ENCODE assay signal across 10 cellular contexts in the genomic region with DNA sequence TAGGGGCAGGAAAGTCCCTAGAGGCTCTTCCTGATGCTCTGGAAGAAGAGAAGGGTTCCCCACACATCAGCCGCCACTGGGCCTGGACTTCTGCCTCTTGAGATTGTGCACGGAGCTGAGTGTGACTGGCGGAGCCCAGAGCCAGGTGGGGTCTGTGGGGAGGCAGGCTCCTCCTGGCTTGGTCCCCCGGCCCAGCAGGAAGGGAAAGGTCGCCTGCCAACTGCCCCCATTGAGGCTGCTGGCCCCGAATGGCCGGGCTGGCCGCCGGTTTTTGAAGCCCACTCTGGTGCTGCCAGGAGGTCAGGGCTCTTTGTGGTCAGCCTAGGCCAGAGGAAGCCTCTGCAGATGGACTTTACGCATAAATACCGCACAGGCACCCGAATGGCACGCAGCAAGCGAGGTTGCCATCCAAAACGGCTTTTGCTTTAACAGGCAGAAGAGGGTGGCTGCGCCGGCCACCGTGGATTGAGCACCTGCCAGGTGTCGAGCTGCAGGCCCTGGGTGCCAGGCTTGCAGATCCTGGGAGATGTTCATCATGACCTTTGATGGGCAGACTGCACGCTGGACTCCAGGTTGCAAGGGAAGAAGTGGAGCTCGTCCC. TPM values are rescaled to one million over a fixed set of nuclear protein-coding genes. Genes with fewer than 3 reads are reported as not detected.
DNase-seq lines count a peak whose midpoint lies in the region; ATAC-seq and TF ChIP-seq lines count a peak whose summit lies in the region.
"Had no signal": no experiment of that assay in that cellular context is flagged by ENCODE, and none has a peak within 500 bp of the region (broad histone marks: within the 10 kb centered on the region; RNA-seq: fewer than 3 reads in every experiment).

No MANE protein-coding gene starts in this region.

- H3K4me1 Mint-ChIP-seq in brain (peaks cover 76% of the 10 kb centered on the region), natural killer cell (peaks cover 69 to 80% of the 10 kb centered on the region in 2 donors), Caco-2 (ENCODE audit: low read depth, unreplicated experiment) (peaks cover 25% of the 10 kb centered on the region)

- intact Hi-C loops in natural killer cell (cut with micrococcal nuclease) = no loop called here
- intact Hi-C loops in Caco-2 (cut with micrococcal nuclease; ENCODE audit: unreplicated experiment) = no loop called here

- H3K4me1 ChIP-seq in BLaER1 treated with 17β-estradiol and CSF1 and Interleukin-3, amounts not matched to agents 10 nM and 100 nM = peaks cover 45 to 83% (median 68%) of the 10 kb centered on the region in 10 experiments
- H3K4me1 ChIP-seq in HEK293 (ENCODE audit: control insufficient read depth, insufficient read depth, low read length) (peaks cover 31% of the 10 kb centered on the region), Caco-2 (peaks cover 30% of the 10 kb centered on the region)

- no TSS peak for BruUV-seq in Caco-2 (replicated peaks; lab: Mats Ljungman, UMichigan)

- peaks cover 90 to 94% (median 91%) of the 10 kb centered on the region in 11 experiments for H4K20me1 ChIP-seq in BLaER1 treated with 17β-estradiol and CSF1 and Interleukin-3, amounts not matched to agents 10 nM and 100 nM

- no peaks in the 10 kb centered on the region; a peak in 1 of 22 replicates for H3K27me3 ChIP-seq in BLaER1 treated with 17β-estradiol and CSF1 and Interleukin-3, amounts not matched to agents 10 nM and 100 nM
- no peaks in the 10 kb centered on the region for H3K27me3 ChIP-seq in Caco-2 (replicated peaks; ENCODE audit: control insufficient read depth, insufficient read depth, low read length)

- H3K27me3 Mint-ChIP-seq in brain (peaks cover 4% of the 10 kb centered on the region), natural killer cell (ENCODE audit: low read depth in 2 of 2) (no peaks in the 10 kb centered on the region), Caco-2 (ENCODE audit: insufficient read depth, unreplicated experiment) (no peaks in the 10 kb centered on the region)

- no peak overlapping the region for H3K4me3 ChIP-seq in BLaER1 treated with 17β-estradiol and CSF1 and Interleukin-3, amounts not matched to agents 10 nM and 100 nM
- no peak overlapping the region for H3K4me3 ChIP-seq in HEK293 (ENCODE audit: low read depth, low read length)
- H3K4me3 ChIP-seq in Caco-2 (ENCODE audit: low read depth, low read length) = no peak overlapping the region
- H3K4me3 ChIP-seq: mucosa of descending colon had no signal

- ATAC-seq in natural killer cell (no peak), GM18861 (IDR thresholded peaks at IDR 0.05; ENCODE audit: unreplicated experiment) (no peak)
- ATAC-seq: mucosa of descending colon had no signal

- peaks cover 47 to 88% (median 81%) of the 10 kb centered on the region in 11 experiments for H3K36me3 ChIP-seq in BLaER1 treated with 17β-estradiol and CSF1 and Interleukin-3, amounts not matched to agents 10 nM and 100 nM
- peaks cover 8 to 67% of the 10 kb centered on the region in 2 experiments; a peak in 2 of 3 replicates for H3K36me3 ChIP-seq in HEK293 (ENCODE audit: control insufficient read depth in 2 of 2, insufficient read depth in 1 of 2, low read length in 2 of 2)
- peaks cover 3% of the 10 kb centered on the region for H3K36me3 ChIP-seq in Caco-2 (ENCODE audit: control insufficient read depth, insufficient read depth, low read length)

- H3K9me3 Mint-ChIP-seq in brain (no peaks in the 10 kb centered on the region), natural killer cell (no peaks in the 10 kb centered on the region), Caco-2 (ENCODE audit: unreplicated experiment) (no peaks in the 10 kb centered on the region)

- H3K27ac Mint-ChIP-seq in brain (peak overlapping the region in 4 of 5 experiments; percentile 74 to 93 (median 87)), natural killer cell (peak overlapping the region; percentile 91 to 94), Caco-2 (ENCODE audit: unreplicated experiment) (no peak overlapping the region)

- H3K27ac ChIP-seq in BLaER1 treated with 17β-estradiol and CSF1 and Interleukin-3, amounts not matched to agents 10 nM and 100 nM = peak overlapping the region in 5 of 11 experiments; percentile 100; a peak in 4 of 22 replicates
- peak overlapping the region; percentile 43; the same call in 1 of the 2 replicates for H3K27ac ChIP-seq in HEK293 (ENCODE audit: extremely low read depth, low read depth, low read length)

- TF ChIP-seq CTCF in HEK293 (tag by site-specific recombination; IDR thresholded peaks at IDR 0.05) (no peak), brain (conservative IDR thresholded peaks at IDR 0.05) (no peak), natural killer cell (IDR thresholded peaks at IDR 0.05) (no peak), Caco-2 (IDR thresholded peaks at IDR 0.05; ENCODE audit: insufficient read depth in 1 of 2, low read depth in 1 of 2, low read length in 1 of 2, severe bottlenecking in 1 of 2, unreplicated experiment in 1 of 2) (no peak)

- CTCF ChIA-PET in HEK293 (lab: Yijun Ruan, JAX) (no interaction called here), Caco-2 (lab: Charles Lee) (no interaction called here)

- no peaks in the 10 kb centered on the region for H3K9me3 ChIP-seq in BLaER1 treated with 17β-estradiol and CSF1 and Interleukin-3, amounts not matched to agents 10 nM and 100 nM (replicated peaks in 1 of 11)
- H3K9me3 ChIP-seq in HEK293 (ENCODE audit: control insufficient read depth, insufficient read depth, low read depth, low read length) (no peaks in the 10 kb centered on the region), Caco-2 (no peaks in the 10 kb centered on the region)
- H3K9me3 ChIP-seq: mucosa of descending colon had no signal

- peak overlapping the region in 8 of 11 experiments; percentile 100; a peak in 10 of 22 replicates for H3K9ac ChIP-seq in BLaER1 treated with 17β-estradiol and CSF1 and Interleukin-3, amounts not matched to agents 10 nM and 100 nM

- peak overlapping the region in 8 of 11 experiments; percentile 94 to 99 (median 96); a peak in 12 of 22 replicates for H3K4me2 ChIP-seq in BLaER1 treated with 17β-estradiol and CSF1 and Interleukin-3, amounts not matched to agents 10 nM and 100 nM

- H3K36me3 Mint-ChIP-seq in brain (peaks cover 19% of the 10 kb centered on the region), natural killer cell (no peaks in the 10 kb centered on the region), Caco-2 (ENCODE audit: insufficient read depth, unreplicated experiment) (peaks cover 62% of the 10 kb centered on the region)

- POLR2A ChIA-PET in HEK293 (lab: Yijun Ruan, JAX) (interaction anchor here (0.9 to 1.1 kb wide), 2 partner anchors 25 to 144 kb away, joined by 3 read pairs; a partner anchor contains a TSS), Caco-2 (lab: Charles Lee) (no interaction called here)

- no peak overlapping the region for H3K4me3 Mint-ChIP-seq in brain
- H3K4me3 Mint-ChIP-seq in natural killer cell = peak overlapping the region; percentile 72
- no peak overlapping the region for H3K4me3 Mint-ChIP-seq in Caco-2 (ENCODE audit: unreplicated experiment)

- DNase-seq in natural killer cell (no peak), NCI-H128 (lab: John Stamatoyannopoulos, UW; ENCODE audit: unreplicated experiment) (no peak), NCI-H510A treated with DMSO at 0.1 percent for 48 hours (lab: John Stamatoyannopoulos, UW) (no peak), Caco-2 (no peak)

TF ChIP-seq in HEK293, 187 proteins besides CTCF, POLR2A, EP300 and RAD21:
- no peak for TF ChIP-seq ZNF266 (tag by site-specific recombination; IDR thresholded peaks at IDR 0.05; ENCODE audit: low read depth)
- 0 out of 2 replicates have a peak, but pooled peaks have one; percentile 20 for TF ChIP-seq GLIS1 (tag by site-specific recombination; IDR thresholded peaks at IDR 0.05)

RNA-seq across cellular contexts. Expression of a gene that starts 5.0 kb away (rescaled TPM):
- 81.4 TPM for polyA plus RNA-seq in brain (ENCODE audit: insufficient read depth, low read depth, low replicate concordance)
- total RNA-seq in natural killer cell = 100 to 1,000 TPM; 166 to 207 (median 170) TPM
- 165 and 180 TPM in 2 replicates for total RNA-seq in Caco-2 (2022)

RNA-seq across cellular contexts. Expression of a gene that starts 11.1 kb away (rescaled TPM):
- 146 TPM for polyA plus RNA-seq in brain (ENCODE audit: insufficient read depth, low read depth, low replicate concordance)
- 1 to 10 TPM; 5.1 to 7.5 (median 7.1) TPM for total RNA-seq in natural killer cell
- total RNA-seq in Caco-2 (2022) = 67.3 and 75.7 TPM in 2 replicates

RNA-seq across cellular contexts. Expression of a gene that starts 25.8 kb away (rescaled TPM):
- polyA plus RNA-seq in brain (ENCODE audit: insufficient read depth, low read depth, low replicate concordance) = 3,425 TPM
- 100 to 1,000 TPM; 731 to 872 (median 837) TPM for total RNA-seq in natural killer cell
- total RNA-seq in Caco-2 (2022) = 1,192 and 1,341 TPM in 2 replicates

RNA-seq across cellular contexts. Expression of a gene that starts 28.7 kb away (rescaled TPM):
- 275 TPM for polyA plus RNA-seq in brain (ENCODE audit: insufficient read depth, low read depth, low replicate concordance)
- total RNA-seq in natural killer cell (10 to 100 TPM; 60.8 to 67.9 (median 66.6) TPM), Caco-2 (2022) (111 and 114 TPM in 2 replicates)

RNA-seq across cellular contexts. Expression of a gene that starts 37.5 kb away (rescaled TPM):
- polyA plus RNA-seq in brain (ENCODE audit: insufficient read depth, low read depth, low replicate concordance) = 69.7 TPM
- total RNA-seq in natural killer cell = under 1 TPM; 0.14 to 0.58 (median 0.27) TPM
- total RNA-seq in Caco-2 (2022) = 9.5 and 11.3 TPM in 2 replicates
- total RNA-seq: RPMI7951 had no signal
